Comparison of ENCODE assay signal across 8 cellular contexts in the genomic region with DNA sequence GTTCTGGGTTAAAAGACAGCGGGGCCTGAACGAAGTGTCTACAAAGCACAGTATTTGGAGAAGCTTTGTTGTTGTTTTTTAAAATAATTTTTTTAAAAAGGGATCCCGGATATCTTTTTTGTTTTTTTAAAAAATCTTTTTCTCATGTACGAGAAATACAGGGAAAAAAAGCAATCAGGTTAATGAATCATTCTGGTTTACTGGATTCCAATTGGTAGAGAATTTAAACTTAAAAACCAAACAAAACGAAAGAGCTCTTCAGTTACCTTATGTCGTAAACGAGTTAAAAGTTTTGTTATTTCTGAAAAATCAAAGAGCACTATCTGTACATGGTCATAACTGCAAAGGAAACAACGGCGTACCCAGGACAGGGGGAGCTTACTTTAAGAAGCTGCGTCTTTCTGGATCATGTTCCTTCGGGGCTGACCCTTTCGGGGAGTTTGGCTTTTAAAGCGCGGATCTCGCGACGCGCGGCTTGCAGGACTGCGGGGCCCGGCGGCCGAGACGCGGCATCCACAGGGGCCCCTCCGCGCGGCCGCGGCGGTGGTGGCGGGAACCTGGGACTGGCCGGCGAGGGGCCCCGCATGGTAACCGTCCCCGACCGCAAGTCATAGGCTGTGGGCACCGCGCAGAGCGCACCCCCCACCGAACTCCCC. TPM values are rescaled to one million over a fixed set of nuclear protein-coding genes. Genes with fewer than 3 reads are reported as not detected.
DNase-seq lines count a peak whose midpoint lies in the region; ATAC-seq and TF ChIP-seq lines count a peak whose summit lies in the region.

No MANE protein-coding gene starts in this region.

- H3K4me1 ChIP-seq in HUES48 (ENCODE audit: control insufficient read depth, insufficient read depth, low read length) = no peaks in the 10 kb centered on the region
- no peaks in the 10 kb centered on the region for H3K4me1 ChIP-seq in hepatocyte (ENCODE audit: insufficient read depth)

- peak overlapping the region; percentile 84 for H3K4me2 ChIP-seq in hepatocyte

- H3K4me3 ChIP-seq in HUES48 (ENCODE audit: low read depth, low read length) = peak overlapping the region; percentile 79
- H3K4me3 ChIP-seq in hepatocyte = peak overlapping the region; percentile 91
- peak overlapping the region; percentile 67 for H3K4me3 ChIP-seq in retinal pigment epithelial cell (ENCODE audit: low read length)

- ATAC-seq in GM19035 (IDR thresholded peaks at IDR 0.05; ENCODE audit: unreplicated experiment) = no peak

- H4K20me1 ChIP-seq in hepatocyte (ENCODE audit: insufficient read depth, poor library complexity, severe bottlenecking) = no peaks in the 10 kb centered on the region

- H3K9me3 ChIP-seq in HUES48 (ENCODE audit: control insufficient read depth, insufficient read depth, low read length) (no peaks in the 10 kb centered on the region), hepatocyte (ENCODE audit: low read depth) (no peaks in the 10 kb centered on the region)

- H3K79me2 ChIP-seq in hepatocyte = no peaks in the 10 kb centered on the region

- H3K27ac ChIP-seq in HUES48 (ENCODE audit: low read depth, low read length) = no peak overlapping the region
- H3K27ac ChIP-seq in hepatocyte = no peak overlapping the region

- 14% methylated on average over 21 of the region's 42 CpGs for WGBS in hepatocyte (ENCODE audit: low lambda C conversion rate, missing lambda C conversion rate)

- TF ChIP-seq CTCF in hepatocyte (IDR thresholded peaks at IDR 0.05; ENCODE audit: poor library complexity) = no peak
- TF ChIP-seq CTCF in retinal pigment epithelial cell (conservative IDR thresholded peaks at IDR 0.05; ENCODE audit: low read depth, low read length) = no peak

- H3K27me3 ChIP-seq in HUES48 (ENCODE audit: control insufficient read depth, insufficient read depth, low read length) = peaks cover 51% of the 10 kb centered on the region
- H3K27me3 ChIP-seq in hepatocyte = peaks cover 25% of the 10 kb centered on the region

- H3K36me3 ChIP-seq in HUES48 (ENCODE audit: control insufficient read depth, insufficient read depth, low read length) = no peaks in the 10 kb centered on the region
- H3K36me3 ChIP-seq in hepatocyte (replicated peaks; ENCODE audit: insufficient read depth, low read depth) = no peaks in the 10 kb centered on the region

- no peaks in the 10 kb centered on the region for H3K9me2 ChIP-seq in hepatocyte (replicated peaks; ENCODE audit: insufficient read depth)

- DNase-seq in DMS79 treated with DMSO at 0.1 percent for 48 hours (lab: John Stamatoyannopoulos, UW) (peak; percentile 12), DMS79 (lab: John Stamatoyannopoulos, UW) (no peak), amniotic stem cell (lab: John Stamatoyannopoulos, UW) (peak; percentile 1), hepatocyte (ENCODE audit: low spot score) (peak; percentile 34), retinal pigment epithelial cell (ENCODE audit: low read depth) (no peak), HPDE6-E6E7 (ENCODE audit: extremely low spot score) (no peak)

- peak overlapping the region; percentile 4; the same call in 1 of the 2 replicates for H3K9ac ChIP-seq in HUES48 (ENCODE audit: low read depth, low read length)

- H2AFZ ChIP-seq in hepatocyte = peak overlapping the region; percentile 37

RNA-seq across cellular contexts. Expression of a gene that starts 0.9 kb away (rescaled TPM):
- 0.32 and 0.63 TPM in 2 replicates for total RNA-seq in hepatocyte
- 0.52 TPM in 1 of 2 replicates, not detected in the other for polyA plus RNA-seq in hepatocyte

Comparison
In these comparisons a context has a peak if more than half of its experiments do, and no peak if none do; other contexts are left out.
1. DNase-seq: peak in DMS79 treated with DMSO at 0.1 percent for 48 hours (single experiment), amniotic stem cell (single experiment) and hepatocyte (single experiment); none in DMS79 (single experiment), retinal pigment epithelial cell (single experiment) and HPDE6-E6E7 (single experiment).
2. Peak in every context shown above with its lines, with median percentiles within 50 percentile points of each other: H3K4me3 ChIP-seq.